In the genomic region with DNA sequence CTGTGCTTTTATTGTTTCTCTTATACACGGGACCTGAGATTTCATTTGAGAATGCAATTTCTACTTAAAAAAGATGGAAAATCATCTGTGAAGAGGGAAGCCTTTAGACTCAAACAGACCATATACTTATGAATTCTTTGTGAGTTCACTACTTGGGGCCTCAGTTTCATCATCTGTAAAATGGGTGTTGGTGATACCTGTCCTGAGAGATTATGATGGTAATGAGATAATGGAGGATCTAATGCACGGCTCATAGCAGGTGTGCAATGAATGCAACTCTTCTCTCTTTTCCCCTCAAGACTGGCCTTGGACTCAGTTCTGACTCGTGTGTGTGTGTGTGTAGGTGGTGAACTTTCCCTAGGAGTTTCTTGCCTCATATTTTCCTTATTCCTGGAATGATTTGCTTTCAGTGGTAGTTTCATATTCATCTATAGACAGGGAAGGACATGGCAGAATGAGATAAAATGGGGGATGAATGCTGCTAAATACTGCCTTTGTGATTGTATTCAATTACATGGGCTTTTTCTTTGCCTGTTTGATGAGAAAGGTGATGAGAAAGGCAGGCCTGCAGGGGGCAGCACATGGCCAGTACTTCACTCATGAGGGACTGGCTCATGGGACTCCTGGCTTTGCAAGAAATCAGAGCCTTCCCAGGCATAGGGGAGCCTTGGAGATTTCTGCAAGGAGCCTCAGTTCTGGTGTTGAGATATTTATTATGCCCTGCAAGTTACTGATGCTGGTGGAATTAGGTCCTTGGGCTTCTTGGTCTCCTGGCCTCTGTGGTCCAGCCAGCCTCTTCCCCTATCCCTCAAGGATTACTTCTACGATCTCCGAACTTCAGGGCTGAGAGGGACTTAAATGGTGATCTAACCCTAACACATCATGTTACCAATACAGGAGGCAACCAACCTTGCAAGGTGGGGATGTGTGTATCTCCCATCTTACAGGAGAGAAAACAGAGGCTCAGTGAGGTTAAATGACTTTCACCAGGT, we compare ENCODE assay signal across 8 cellular contexts.
A peak's percentile ranks its signal among the peaks of the same experiment; 100 is the strongest.
DNase-seq lines count a peak whose midpoint lies in the region; ATAC-seq and TF ChIP-seq lines count a peak whose summit lies in the region.

No MANE protein-coding gene starts in this region.

- ATAC-seq in upper lobe of right lung: peak; percentile 92
- ATAC-seq in GM19397 (IDR thresholded peaks at IDR 0.05; ENCODE audit: unreplicated experiment): no peak

- DNase-seq in Daoy (ENCODE audit: low read depth) (peak; percentile 73), M059J (ENCODE audit: low read depth) (peak; percentile 65), SJSA1 (ENCODE audit: low read depth in 1 of 2, low spot score in 2 of 2) (peak; percentile 67 to 84), germinal center (ENCODE audit: low spot score) (peak; percentile 39), pons (ENCODE audit: low spot score) (peak; percentile 86), upper lobe of right lung (peak; percentile 90)
- DNase-seq in activated gamma-delta T cell treated with anti-CD3 and anti-CD28 coated beads, Interleukin-2, amount 50 U/mL, for 16 hours (ENCODE audit: low read depth): peak; percentile 46

- TF ChIP-seq CTCF in upper lobe of right lung (IDR thresholded peaks at IDR 0.05): peak; percentile 67

- intact Hi-C loops in upper lobe of right lung (cut with DNase I): no loop called here

- H3K4me1 ChIP-seq in SJSA1 (replicated peaks): 0 out of 2 replicates have a peak, but pooled peaks cover 3% of the 10 kb centered on the region
- no peaks in the 10 kb centered on the region for H3K4me1 ChIP-seq in upper lobe of right lung

- H3K4me3 ChIP-seq in SJSA1 (no peak overlapping the region), upper lobe of right lung (no peak overlapping the region)

- H3K27me3 ChIP-seq in SJSA1 (replicated peaks) (peaks cover 5% of the 10 kb centered on the region; the same call in 1 of the 2 replicates), upper lobe of right lung (peaks cover 9% of the 10 kb centered on the region)

- H3K27ac ChIP-seq in SJSA1: no peak overlapping the region
- no peak overlapping the region for H3K27ac ChIP-seq in upper lobe of right lung

- H3K36me3 ChIP-seq in SJSA1 (no peaks in the 10 kb centered on the region), upper lobe of right lung (no peaks in the 10 kb centered on the region)

- H3K9me3 ChIP-seq in SJSA1 (replicated peaks): no peaks in the 10 kb centered on the region
- no peaks in the 10 kb centered on the region for H3K9me3 ChIP-seq in upper lobe of right lung

Comparison
In these comparisons a context has a peak if more than half of its experiments do, and no peak if none do; other contexts are left out.
1. DNase-seq: peak in every context shown above with its lines; median percentile 90 in upper lobe of right lung; 86 in pons; 76 in SJSA1; 73 in Daoy; 65 in M059J; 46 in activated gamma-delta T cell treated with anti-CD3 and anti-CD28 coated beads, Interleukin-2, amount 50 U/mL, for 16 hours; 39 in germinal center.